Comparison of ENCODE assay signal across 8 cellular contexts in the genomic region with DNA sequence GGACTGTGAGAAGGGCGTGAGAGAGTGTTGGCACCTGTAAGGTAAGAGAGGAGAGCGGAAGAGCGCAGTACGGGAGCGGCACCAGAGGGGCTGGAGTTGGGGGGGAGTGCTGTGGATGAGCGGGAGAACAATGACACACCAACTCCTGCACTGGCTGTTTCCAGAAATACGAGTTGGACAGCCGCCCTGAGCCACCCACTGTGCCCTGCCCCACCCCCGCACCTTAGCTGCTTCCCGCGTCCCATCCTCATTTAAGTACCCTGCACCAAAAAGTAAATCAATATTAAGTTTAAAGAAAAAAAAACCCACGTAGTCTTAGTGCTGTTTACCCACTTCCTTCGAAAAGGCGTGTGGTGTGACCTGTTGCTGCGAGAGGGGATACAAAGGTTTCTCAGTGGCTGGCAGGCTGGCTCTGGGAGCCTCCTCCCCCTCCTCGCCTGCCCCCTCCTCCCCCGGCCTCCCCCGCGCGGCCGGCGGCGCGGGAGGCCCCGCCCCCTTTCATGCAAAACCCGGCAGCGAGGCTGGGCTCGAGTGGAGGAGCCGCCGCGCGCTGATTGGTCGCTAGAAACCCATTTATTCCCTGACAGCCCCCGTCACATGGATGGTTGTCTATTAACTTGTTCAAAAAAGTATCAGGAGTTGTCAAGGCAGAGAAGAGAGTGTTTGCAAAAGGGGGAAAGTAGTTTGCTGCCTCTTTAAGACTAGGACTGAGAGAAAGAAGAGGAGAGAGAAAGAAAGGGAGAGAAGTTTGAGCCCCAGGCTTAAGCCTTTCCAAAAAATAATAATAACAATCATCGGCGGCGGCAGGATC. TPM values are rescaled to one million over a fixed set of nuclear protein-coding genes. Genes with fewer than 3 reads are reported as not detected.
DNase-seq lines count a peak whose midpoint lies in the region; ATAC-seq and TF ChIP-seq lines count a peak whose summit lies in the region.

TSS of gene SOX2 (plus strand) at position 601 of the 811 bp plus-strand sequence. CDS start 436 bp downstream, outside the sequence.

- 1 to 3% methylated on average over 37 of the region's 37 CpGs for WGBS in sigmoid colon, 2 donors

- H3K27ac Mint-ChIP-seq in stimulated activated memory B cell treated with anti-CD40 and anti-IgM and Interleukin-4, amounts not matched to agents 10 μg/mL and 1 μg/mL and 100 μg/mL, for 72 hours, result no peak within 1 kb of the TSS

- peaks cover 9% of the 10 kb centered on the region for H3K36me3 ChIP-seq in iPS-15b (ENCODE audit: control insufficient read depth, insufficient read depth, low read length)
- H3K36me3 ChIP-seq in sigmoid colon, result no peaks in the 10 kb centered on the region

- no peak within 1 kb of the TSS for H3K4me3 Mint-ChIP-seq in stimulated activated memory B cell treated with anti-CD40 and anti-IgM and Interleukin-4, amounts not matched to agents 10 μg/mL and 1 μg/mL and 100 μg/mL, for 72 hours

- peaks cover 4% of the 10 kb centered on the region for H3K9me3 Mint-ChIP-seq in stimulated activated memory B cell treated with anti-CD40 and anti-IgM and Interleukin-4, amounts not matched to agents 10 μg/mL and 1 μg/mL and 100 μg/mL, for 72 hours

- peak within 1 kb of the TSS; percentile 9 to 48 (median 29) for H3K27ac ChIP-seq in sigmoid colon

- peak within 1 kb of the TSS; percentile 93 for H3K9ac ChIP-seq in iPS-15b (ENCODE audit: low read depth, low read length)

- no peaks in the 10 kb centered on the region for H3K36me3 Mint-ChIP-seq in stimulated activated memory B cell treated with anti-CD40 and anti-IgM and Interleukin-4, amounts not matched to agents 10 μg/mL and 1 μg/mL and 100 μg/mL, for 72 hours

- intact Hi-C loops in sigmoid colon (cut with DNase I), result loop anchor here (5.0 kb wide), 2 partner anchors 531 to 546 kb away; no protein-coding TSS in a partner anchor

- H3K4me1 ChIP-seq in iPS-15b (ENCODE audit: control insufficient read depth, insufficient read depth, low read length), result peaks cover 25% of the 10 kb centered on the region
- H3K4me1 ChIP-seq in sigmoid colon, result peaks cover 0 to 35% (median 26%) of the 10 kb centered on the region in 4 donors

- TF ChIP-seq CTCF in sigmoid colon (IDR thresholded peaks at IDR 0.05), result no peak

- H3K27me3 ChIP-seq in iPS-15b (ENCODE audit: control insufficient read depth, insufficient read depth, low read length), result no peaks in the 10 kb centered on the region
- H3K27me3 ChIP-seq in sigmoid colon, result peaks cover 54 to 100% (median 97%) of the 10 kb centered on the region in 3 donors

- no peak for TF ChIP-seq EP300 in sigmoid colon (IDR thresholded peaks at IDR 0.05)

- no peaks in the 10 kb centered on the region for H3K9me3 ChIP-seq in iPS-15b (ENCODE audit: control insufficient read depth, insufficient read depth, low read length)
- no peaks in the 10 kb centered on the region for H3K9me3 ChIP-seq in sigmoid colon

- TF ChIP-seq POLR2A in sigmoid colon (IDR thresholded peaks at IDR 0.05), result peak; percentile 40 to 41

- H3K4me3 ChIP-seq in iPS-15b (ENCODE audit: low read depth, low read length), result peak within 1 kb of the TSS; percentile 96
- H3K4me3 ChIP-seq in sigmoid colon, result peak within 1 kb of the TSS; percentile 3 to 38 (median 35)

- DNase-seq in DMS 273 (lab: John Stamatoyannopoulos, UW; ENCODE audit: unreplicated experiment) (peak; percentile 97), NCI-H526 (lab: John Stamatoyannopoulos, UW) (peak; percentile 51 to 88), T47D (ENCODE audit: low read depth in 1 of 2, low spot score in 1 of 2) (peak; percentile 98 to 100), sigmoid colon (peak; percentile 79), mesenteric fat pad (ENCODE audit: low spot score) (no peak)

- H3K4me1 Mint-ChIP-seq in stimulated activated memory B cell treated with anti-CD40 and anti-IgM and Interleukin-4, amounts not matched to agents 10 μg/mL and 1 μg/mL and 100 μg/mL, for 72 hours, result peaks cover 14% of the 10 kb centered on the region

- in situ Hi-C loops in T47D (cut with HindIII; ENCODE audit: low pct_unique_long_range_greater_than_20kb, low sequenced_read_pairs), result no loop called here

- peaks cover 17% of the 10 kb centered on the region for H3K27me3 Mint-ChIP-seq in stimulated activated memory B cell treated with anti-CD40 and anti-IgM and Interleukin-4, amounts not matched to agents 10 μg/mL and 1 μg/mL and 100 μg/mL, for 72 hours

- ATAC-seq in HG02870 (IDR thresholded peaks at IDR 0.05; ENCODE audit: unreplicated experiment), result peak; percentile 23
- ATAC-seq in stimulated activated memory B cell treated with anti-CD40 and anti-IgM and Interleukin-4, amounts not matched to agents 10 μg/mL and 1 μg/mL and 100 μg/mL, for 72 hours, result no peak

RNA-seq across cellular contexts. Expression of gene SOX2, which starts in this region (rescaled TPM):
- total RNA-seq in sigmoid colon, result 1 to 10 TPM; 4.9 to 7.7 (median 7.0) TPM
- polyA plus RNA-seq in sigmoid colon, result 1 to 10 TPM in 1 of 3 donors, not detected in 2; 1.9 TPM
- total RNA-seq in mesenteric fat pad, result not detected
